Comparison of ENCODE assay signal across 13 cellular contexts in genomic region chr1:18108313-18109057, GRCh38. TPM values are rescaled to one million over a fixed set of nuclear protein-coding genes. Genes with fewer than 3 reads are reported as not detected.
DNase-seq lines count a peak whose midpoint lies in the region; ATAC-seq and TF ChIP-seq lines count a peak whose summit lies in the region.
"Had no signal": no experiment of that assay in that cellular context is flagged by ENCODE, and none has a peak within 500 bp of the region (broad histone marks: within the 10 kb centered on the region; RNA-seq: fewer than 3 reads in every experiment).

No MANE protein-coding gene starts in this region.

- H3K4me1 Mint-ChIP-seq in endothelial cell (ENCODE audit: unreplicated experiment), result peaks cover 24% of the 10 kb centered on the region

- H3K36me3 ChIP-seq in prostate gland (no peaks in the 10 kb centered on the region), upper lobe of right lung (no peaks in the 10 kb centered on the region)
- H3K36me3 ChIP-seq: tibial nerve had no signal

- H3K9me3 ChIP-seq in prostate gland (no peaks in the 10 kb centered on the region), upper lobe of right lung (no peaks in the 10 kb centered on the region)
- H3K9me3 ChIP-seq: tibial nerve had no signal

- H3K4me3 ChIP-seq in prostate gland (peak overlapping the region; percentile 9 to 28), upper lobe of right lung (no peak overlapping the region)

- H3K9me3 Mint-ChIP-seq in endothelial cell (ENCODE audit: unreplicated experiment), result no peaks in the 10 kb centered on the region

- intact Hi-C loops in prostate gland (cut with DNase I) (loop anchor here (10.0 kb wide), 2 partner anchors 444 to 614 kb away; no protein-coding TSS in a partner anchor), upper lobe of right lung (cut with DNase I) (no loop called here)

- peak; percentile 18 for DNase-seq in NCI-H2196 (lab: John Stamatoyannopoulos, UW; ENCODE audit: unreplicated experiment)
- DNase-seq in NCI-H2196 treated with DMSO at 0.1 percent for 48 hours (lab: John Stamatoyannopoulos, UW; ENCODE audit: unreplicated experiment), result no peak
- peak; percentile 49 for DNase-seq in NCI-H1092 treated with DMSO at 0.1 percent for 48 hours (lab: John Stamatoyannopoulos, UW)
- DNase-seq in endothelial cell (ENCODE audit: low spot score), result no peak
- DNase-seq in prostate gland (ENCODE audit: low spot score), result no peak
- DNase-seq in SIG-M5 (lab: John Stamatoyannopoulos, UW), result no peak
- no peak for DNase-seq in upper lobe of right lung
- DNase-seq: activated CD4-positive, alpha-beta T cell treated with anti-CD3 and anti-CD28 coated beads for 4 hours; activated naive CD4-positive, alpha-beta T cell treated with Interleukin-2 at 50 U/mL for 16 hours; NCI-H774 had no signal

- WGBS in prostate gland, result 3% methylated on average over 24 of the region's 24 CpGs

- no peaks in the 10 kb centered on the region for H3K36me3 Mint-ChIP-seq in endothelial cell (ENCODE audit: low read depth, unreplicated experiment)

- H3K27me3 ChIP-seq in prostate gland (replicated peaks; ENCODE audit: insufficient read depth) (peaks cover 26% of the 10 kb centered on the region), upper lobe of right lung (peaks cover 76% of the 10 kb centered on the region)

- H3K27ac Mint-ChIP-seq in endothelial cell (ENCODE audit: unreplicated experiment), result no peak overlapping the region

- ATAC-seq in HG03521 (IDR thresholded peaks at IDR 0.05; ENCODE audit: unreplicated experiment), result no peak
- no peak for ATAC-seq in upper lobe of right lung

- peak overlapping the region; percentile 85 for H3K4me3 Mint-ChIP-seq in endothelial cell (ENCODE audit: unreplicated experiment)

- H3K4me1 ChIP-seq in prostate gland (replicated peaks) (peaks cover 9% of the 10 kb centered on the region), upper lobe of right lung (peaks cover 9% of the 10 kb centered on the region)

- TF ChIP-seq CTCF in endothelial cell (IDR thresholded peaks at IDR 0.05; ENCODE audit: unreplicated experiment) (no peak), prostate gland (IDR thresholded peaks at IDR 0.05) (no peak), upper lobe of right lung (IDR thresholded peaks at IDR 0.05) (no peak)

- TF ChIP-seq POLR2A in prostate gland (IDR thresholded peaks at IDR 0.05), result no peak

- H3K27ac ChIP-seq in prostate gland (no peak overlapping the region), upper lobe of right lung (no peak overlapping the region)

- peaks cover 17% of the 10 kb centered on the region for H3K27me3 Mint-ChIP-seq in endothelial cell (ENCODE audit: unreplicated experiment)

RNA-seq across cellular contexts. Expression of gene IGSF21, which starts 0.9 kb away (rescaled TPM):
- total RNA-seq in endothelial cell (ENCODE audit: unreplicated experiment) (4.4 TPM), prostate gland (1 to 10 TPM; 4.6 to 8.5 TPM), upper lobe of right lung (3.2 TPM)
- total RNA-seq: pulmonary artery endothelial cell had no signal

Comparison
In these comparisons a context has a peak if more than half of its experiments do, and no peak if none do; other contexts are left out.
1. DNase-seq: peak in NCI-H2196 (single experiment) and NCI-H1092 treated with DMSO at 0.1 percent for 48 hours (single experiment); none in NCI-H2196 treated with DMSO at 0.1 percent for 48 hours (single experiment), endothelial cell (single experiment), prostate gland (single experiment), SIG-M5 (single experiment) and upper lobe of right lung (single experiment).